Comparison of ENCODE assay signal across 7 cellular contexts in the genomic region with DNA sequence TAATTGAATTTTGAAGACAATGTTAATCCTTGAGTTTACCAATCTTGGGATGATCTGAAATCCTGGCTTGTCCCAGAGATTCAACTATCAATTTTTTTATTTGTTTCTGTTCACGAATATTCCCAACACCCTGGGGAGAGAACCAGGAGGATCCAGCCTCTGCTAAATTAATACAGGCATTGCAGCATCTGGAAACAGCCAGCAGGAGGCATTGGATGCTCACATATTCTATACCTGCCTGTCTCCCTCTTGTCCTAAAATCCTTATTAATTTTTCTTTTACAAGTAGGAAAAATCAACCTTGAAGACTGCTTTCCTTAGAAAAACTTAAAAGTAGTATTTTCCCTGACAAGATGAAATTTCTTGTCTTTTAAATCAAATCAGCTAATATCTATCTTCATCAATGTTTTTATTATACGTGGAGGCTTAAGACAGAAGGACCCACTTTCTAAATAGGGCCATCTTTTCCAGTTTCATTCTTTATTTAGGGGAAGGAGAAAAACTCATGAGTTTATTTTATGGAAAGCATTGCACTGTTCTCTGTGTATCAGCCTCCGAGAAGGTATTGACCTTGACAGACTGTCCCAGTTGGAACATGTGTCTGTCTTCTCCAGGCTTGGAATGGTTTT.
DNase-seq lines count a peak whose midpoint lies in the region; ATAC-seq, FAIRE-seq and TF ChIP-seq lines count a peak whose summit lies in the region.

No MANE protein-coding gene starts in this region.

- FAIRE-seq in HTR-8/SVneo (lab: Jason Lieb, UNC), result no peak

- no peak overlapping the region for H3K27ac Mint-ChIP-seq in nephron progenitor cell

- intact Hi-C loops in esophagus squamous epithelium (cut with DNase I), result loop anchor here (5.0 to 10.0 kb wide), 2 partner anchors 845 to 1143 kb away; a partner anchor contains a TSS

- no peak overlapping the region for H3K4me3 ChIP-seq in esophagus squamous epithelium

- H3K36me3 Mint-ChIP-seq in nephron progenitor cell (ENCODE audit: low read depth), result no peaks in the 10 kb centered on the region

- peak; percentile 66 for DNase-seq in EH (ENCODE audit: low read depth)
- peak; percentile 21 for DNase-seq in HTR-8/SVneo (ENCODE audit: insufficient read length, low spot score)
- DNase-seq in RPMI8226, result peak; percentile 14
- no peak for DNase-seq in esophagus squamous epithelium (lab: John Stamatoyannopoulos, UW)
- DNase-seq in nephron progenitor cell, result peak; percentile 43
- DNase-seq in activated CD4-positive, CD25-positive, alpha-beta regulatory T cell (lab: John Stamatoyannopoulos, UW), result no peak

- TF ChIP-seq POLR2A in esophagus squamous epithelium (IDR thresholded peaks at IDR 0.05), result no peak

- peaks cover 0 to 19% (median 3%) of the 10 kb centered on the region in 3 donors for H3K4me1 ChIP-seq in esophagus squamous epithelium

- 39 to 47% methylated on average over 3 of the region's 3 CpGs for WGBS in esophagus squamous epithelium, 2 donors

- no peaks in the 10 kb centered on the region for H3K36me3 ChIP-seq in esophagus squamous epithelium

- TF ChIP-seq CTCF in esophagus squamous epithelium (IDR thresholded peaks at IDR 0.05) (peak; percentile 33 to 89 (median 80)), nephron progenitor cell (IDR thresholded peaks at IDR 0.05) (peak; percentile 92)

- H3K4me3 Mint-ChIP-seq in nephron progenitor cell, result no peak overlapping the region

- H3K9me3 ChIP-seq in esophagus squamous epithelium, result no peaks in the 10 kb centered on the region

- no peaks in the 10 kb centered on the region for H3K27me3 ChIP-seq in esophagus squamous epithelium

- no peaks in the 10 kb centered on the region for H3K9me3 Mint-ChIP-seq in nephron progenitor cell

- no peak for ATAC-seq in HG03025 (IDR thresholded peaks at IDR 0.05; ENCODE audit: low FRiP score, unreplicated experiment)

- H3K27me3 Mint-ChIP-seq in nephron progenitor cell (ENCODE audit: low read depth, poor library complexity), result peaks cover 3% of the 10 kb centered on the region

- H3K4me1 Mint-ChIP-seq in nephron progenitor cell, result no peaks in the 10 kb centered on the region

- H3K27ac ChIP-seq in esophagus squamous epithelium, result no peak overlapping the region

Comparison
In these comparisons a context has a peak if more than half of its experiments do, and no peak if none do; other contexts are left out.
1. DNase-seq: peak in EH (single experiment), HTR-8/SVneo (single experiment), RPMI8226 (single experiment) and nephron progenitor cell (single experiment); none in esophagus squamous epithelium (single experiment) and activated CD4-positive, CD25-positive, alpha-beta regulatory T cell (0 of 4).